ENCODE assay signal across 27 cellular contexts in the genomic region with DNA sequence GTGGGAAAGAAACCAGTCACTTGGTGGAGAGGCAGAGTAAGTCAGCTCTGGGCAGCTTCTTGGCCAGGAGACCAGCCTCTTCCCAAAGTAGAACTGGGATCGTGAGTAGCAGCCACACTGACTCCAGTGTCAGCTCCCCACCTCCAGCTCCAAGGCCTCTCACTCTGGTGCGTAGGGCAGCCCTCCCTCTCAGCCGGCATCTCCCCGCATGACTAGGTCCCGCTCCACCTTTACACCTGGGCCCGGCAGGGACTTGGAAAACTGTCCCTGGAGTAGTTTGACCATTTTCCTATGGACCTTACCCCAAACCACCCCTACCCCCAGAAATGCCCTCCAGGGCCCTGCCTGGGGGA. TPM values are rescaled to one million over a fixed set of nuclear protein-coding genes. Genes with fewer than 3 reads are reported as not detected.
"Had no signal": no experiment of that assay in that cellular context is flagged by ENCODE, and none has a peak within 500 bp of the region (broad histone marks: within the 10 kb centered on the region; RNA-seq: fewer than 3 reads in every experiment).

No MANE protein-coding gene starts in this region.

- H3K9me3 ChIP-seq: heart left ventricle, ovary, right atrium auricular region, sigmoid colon, stomach, thoracic aorta, upper lobe of left lung had no signal

- H3K4me3 ChIP-seq: dorsolateral prefrontal cortex, heart left ventricle, ovary, right atrium auricular region, sigmoid colon, skin epidermis, stomach, thoracic aorta, upper lobe of left lung had no signal

- ATAC-seq: heart left ventricle; left lobe of liver; naive thymus-derived CD4-positive, alpha-beta T cell had no signal

- H3K27ac ChIP-seq: dorsolateral prefrontal cortex, heart left ventricle, ovary, right atrium auricular region, sigmoid colon, stomach, thoracic aorta, upper lobe of left lung had no signal

- H3K27me3 ChIP-seq: dorsolateral prefrontal cortex, heart left ventricle, ovary, right atrium auricular region, upper lobe of left lung had no signal

- H3K36me3 ChIP-seq: heart left ventricle, ovary, right atrium auricular region, sigmoid colon, stomach, thoracic aorta, upper lobe of left lung had no signal

- DNase-seq: cortex of kidney; dorsolateral prefrontal cortex; effector CD8-positive, alpha-beta T cell; foreskin melanocyte; heart left ventricle; hippocampal formation; kidney glomerular epithelial cell; mammary epithelial cell; naive thymus-derived CD4-positive, alpha-beta T cell; ovary; sigmoid colon; stimulated activated CD4-positive, alpha-beta T cell treated with anti-CD3 and anti-CD28 coated beads, Interleukin-12 subunit alpha, Interleukin-12 subunit beta, amount 100 ng/mL, for 4 hours; stimulated activated naive CD4-positive, alpha-beta T cell; stomach; substantia nigra; upper lobe of left lung had no signal

RNA-seq across cellular contexts. Expression of a gene that starts 3.3 kb away (rescaled TPM):
- total RNA-seq: left lobe of liver; mesenteric fat pad; mononuclear cell; naive thymus-derived CD4-positive, alpha-beta T cell had no signal
- polyA plus RNA-seq: naive thymus-derived CD4-positive, alpha-beta T cell had no signal

RNA-seq across cellular contexts. Expression of a gene that starts 25.8 kb away (rescaled TPM):
- total RNA-seq: mononuclear cell; naive thymus-derived CD4-positive, alpha-beta T cell had no signal
- polyA plus RNA-seq: naive thymus-derived CD4-positive, alpha-beta T cell; neural cell had no signal

RNA-seq across cellular contexts. Expression of a gene that starts 36.9 kb away (rescaled TPM):
- total RNA-seq: glomerular endothelial cell; heart left ventricle; left lobe of liver; lower leg skin; mammary epithelial cell; mesenteric fat pad; mononuclear cell; naive thymus-derived CD4-positive, alpha-beta T cell; posterior vena cava; right atrium auricular region; sigmoid colon; thoracic aorta had no signal
- polyA plus RNA-seq: esophagus; naive thymus-derived CD4-positive, alpha-beta T cell; stomach had no signal
